In the genomic region with DNA sequence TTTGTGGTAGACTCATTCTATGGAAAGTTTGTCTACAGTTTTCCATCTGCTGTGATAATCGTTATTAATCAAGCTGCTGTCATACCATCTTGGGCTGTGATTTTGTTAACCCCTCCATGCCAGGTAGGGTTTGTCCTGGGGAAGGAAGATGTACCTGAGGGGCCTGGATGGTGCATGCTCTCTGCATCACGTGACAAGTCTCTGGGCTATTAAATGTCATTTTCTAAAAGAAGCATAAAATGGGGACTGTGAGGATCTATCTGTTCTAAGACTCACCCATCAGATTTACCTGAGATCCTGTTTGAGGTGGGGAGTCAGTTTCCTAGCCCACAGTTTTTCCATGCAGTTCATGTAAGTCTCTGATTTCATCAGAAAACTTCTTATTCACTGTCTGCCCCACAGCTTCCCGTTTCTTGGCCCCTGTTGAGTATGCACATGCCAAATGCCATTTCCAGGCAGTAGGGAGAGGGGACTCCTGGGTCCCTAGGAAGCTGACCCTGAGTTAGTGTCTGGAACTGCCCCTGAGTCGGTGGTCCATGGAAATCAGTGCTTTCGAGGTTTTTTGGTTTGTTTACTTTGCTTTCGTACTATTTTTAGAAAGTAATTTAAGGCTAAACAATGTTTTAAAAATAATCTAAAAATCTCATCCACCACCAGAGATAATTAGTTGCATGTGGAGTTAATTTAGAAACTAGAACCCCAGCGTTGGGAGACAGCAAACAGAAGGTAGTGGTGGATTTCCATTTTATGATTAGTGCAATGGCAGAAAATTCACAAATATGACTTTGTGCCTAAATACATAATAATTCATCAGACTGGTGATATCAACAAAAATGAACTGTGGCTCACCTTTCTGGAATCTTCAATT, we compare ENCODE assay signal across 16 cellular contexts.
"Had no signal": no experiment of that assay in that cellular context is flagged by ENCODE, and none has a peak within 500 bp of the region (broad histone marks: within the 10 kb centered on the region; RNA-seq: fewer than 3 reads in every experiment).

No MANE protein-coding gene starts in this region.

- FAIRE-seq: islet of Langerhans had no signal

- H3K9me3 ChIP-seq: adrenal gland, lower lobe of right lung, ovary, sigmoid colon, spleen, stomach, testis, upper lobe of left lung had no signal

- H2AFZ ChIP-seq: neural progenitor cell had no signal

- H3K9me3 Mint-ChIP-seq: activated CD4-positive, alpha-beta T cell treated with anti-CD3 and anti-CD28 coated beads, Interleukin-2, amount 10 ng/mL, durations not matched to agents 7 days and 5 days; activated naive CD4-positive, alpha-beta T cell treated with anti-CD3 and anti-CD28 coated beads for 36 hours; activated T-helper 2 cell treated with anti-CD3 and anti-CD28 coated beads, Interferon-gamma antibody, Interleukin-2, Interleukin-4, amounts not matched to agents 10 μg/mL and 5 μg/mL and 100 μg/mL, durations not matched to agents 14 hours and 24 hours and 36 hours had no signal

- H3K36me3 ChIP-seq: adrenal gland, lower lobe of right lung, neural progenitor cell, ovary, sigmoid colon, spleen, stomach, upper lobe of left lung had no signal

- DNase-seq: activated CD4-positive, alpha-beta T cell treated with anti-CD3 and anti-CD28 coated beads, Interleukin-2, amount 10 ng/mL, durations not matched to agents 7 days and 5 days; activated CD4-positive, CD25-positive, alpha-beta regulatory T cell; activated naive CD4-positive, alpha-beta T cell treated with anti-CD3 and anti-CD28 coated beads for 36 hours; adrenal gland; left colon; lower lobe of right lung; ovary; sigmoid colon; spleen; stomach; testis; upper lobe of left lung had no signal

- ATAC-seq: left colon, lower lobe of right lung had no signal

- H3K4me3 Mint-ChIP-seq: activated CD4-positive, alpha-beta T cell treated with anti-CD3 and anti-CD28 coated beads, Interleukin-2, amount 10 ng/mL, durations not matched to agents 7 days and 5 days; activated naive CD4-positive, alpha-beta T cell treated with anti-CD3 and anti-CD28 coated beads for 36 hours; mesothelial cell of epicardium; neural progenitor cell had no signal

- H3K9ac ChIP-seq: neural progenitor cell had no signal

- H3K4me1 ChIP-seq: adrenal gland, sigmoid colon, stomach, testis had no signal

- H3K27ac Mint-ChIP-seq: activated CD4-positive, alpha-beta T cell treated with anti-CD3 and anti-CD28 coated beads, Interleukin-2, amount 10 ng/mL, durations not matched to agents 7 days and 5 days; activated naive CD4-positive, alpha-beta T cell treated with anti-CD3 and anti-CD28 coated beads for 36 hours; activated T-helper 2 cell treated with anti-CD3 and anti-CD28 coated beads, Interferon-gamma antibody, Interleukin-2, Interleukin-4, amounts not matched to agents 10 μg/mL and 5 μg/mL and 100 μg/mL, durations not matched to agents 14 hours and 24 hours and 36 hours; mesothelial cell of epicardium; neural progenitor cell had no signal

- H3K36me3 Mint-ChIP-seq: mesothelial cell of epicardium had no signal

- H3K4me2 ChIP-seq: neural progenitor cell had no signal

- H3K27me3 ChIP-seq: neural progenitor cell, ovary, sigmoid colon, testis, upper lobe of left lung had no signal

- H3K4me3 ChIP-seq: adrenal gland, lower lobe of right lung, neural progenitor cell, ovary, sigmoid colon, spleen, stomach, testis, upper lobe of left lung had no signal

- H3K27ac ChIP-seq: adrenal gland, lower lobe of right lung, neural progenitor cell, ovary, sigmoid colon, spleen, stomach, testis, upper lobe of left lung had no signal
